14 cellular contexts compared by ENCODE assay signal in the genomic region with DNA sequence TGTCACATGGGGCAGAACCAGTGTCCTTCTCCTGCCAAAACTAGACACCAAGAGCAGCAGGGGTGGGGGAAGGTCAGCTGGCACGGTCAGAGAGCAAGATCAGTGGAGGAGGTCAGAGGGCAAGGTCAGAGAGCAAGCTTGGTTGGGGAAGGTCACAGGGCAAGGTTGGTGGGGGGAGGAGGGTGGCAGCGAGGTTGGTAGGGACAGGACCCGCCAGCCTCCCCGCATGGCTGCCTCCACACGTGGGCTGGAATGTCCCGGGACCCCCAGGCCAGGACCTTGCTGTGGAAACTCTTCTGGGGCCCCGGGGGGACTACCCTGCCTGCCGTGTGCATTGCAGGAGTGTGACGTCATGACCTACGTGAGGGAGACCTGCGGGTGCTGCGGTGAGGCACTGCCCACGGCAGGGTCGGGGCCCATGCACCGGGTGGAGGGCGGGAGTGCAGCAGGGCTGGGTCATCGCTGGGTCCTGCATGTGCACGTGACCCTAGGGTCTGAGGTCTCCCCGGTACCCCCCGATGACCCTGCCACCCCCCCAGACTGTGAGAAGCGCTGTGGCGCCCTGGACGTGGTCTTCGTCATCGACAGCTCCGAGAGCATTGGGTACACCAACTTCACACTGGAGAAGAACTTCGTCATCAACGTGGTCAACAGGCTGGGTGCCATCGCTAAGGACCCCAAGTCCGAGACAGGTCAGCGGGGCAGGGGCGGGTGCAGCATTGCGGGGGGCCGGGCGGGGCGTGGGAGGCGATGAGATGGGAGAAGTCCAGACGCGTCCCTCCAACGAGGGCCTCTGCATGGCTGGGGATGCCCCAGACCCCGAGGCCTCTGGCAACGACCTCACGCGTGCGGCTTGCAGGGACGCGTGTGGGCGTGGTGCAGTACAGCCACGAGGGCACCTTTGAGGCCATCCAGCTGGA. TPM values are rescaled to one million over a fixed set of nuclear protein-coding genes. Genes with fewer than 3 reads are reported as not detected.
DNase-seq lines count a peak whose midpoint lies in the region; ATAC-seq and TF ChIP-seq lines count a peak whose summit lies in the region.
"Had no signal": no experiment of that assay in that cellular context is flagged by ENCODE, and none has a peak within 500 bp of the region (broad histone marks: within the 10 kb centered on the region; RNA-seq: fewer than 3 reads in every experiment).

No MANE protein-coding gene starts in this region.

- DNase-seq in activated naive CD4-positive, alpha-beta T cell treated with anti-CD3 and anti-CD28 coated beads, Interleukin-2, amount 10 ng/mL, durations not matched to agents 7 days and 5 days = peak; percentile 5
- DNase-seq in activated naive CD4-positive, alpha-beta T cell treated with anti-CD3 and anti-CD28 coated beads, Interleukin-2, amount 50 U/mL, for 72 hours (ENCODE audit: low spot score in 2 of 2) = no peak
- DNase-seq in body of pancreas = peak in 3 of 4 donors; percentile 3 to 7 (median 6)
- peak; percentile 40 for DNase-seq in lower lobe of right lung
- DNase-seq in tibial artery = peak; percentile 16 to 63
- no peak for DNase-seq in effector memory CD8-positive, alpha-beta T cell
- no peak for DNase-seq in SIG-M5 (lab: John Stamatoyannopoulos, UW)
- DNase-seq: brain microvascular endothelial cell, Karpas-422, mesendoderm, NCI-H1930, NCI-H748 treated with DMSO at 0.1 percent for 48 hours, SHP77 had no signal

- H3K27me3 ChIP-seq in body of pancreas (no peaks in the 10 kb centered on the region), lower lobe of right lung (ENCODE audit: low read depth) (no peaks in the 10 kb centered on the region), tibial artery (no peaks in the 10 kb centered on the region)
- H3K27me3 ChIP-seq: brain microvascular endothelial cell had no signal

- H3K27me3 Mint-ChIP-seq in activated naive CD4-positive, alpha-beta T cell treated with anti-CD3 and anti-CD28 coated beads, Interleukin-2, amount 10 ng/mL, durations not matched to agents 7 days and 5 days = no peaks in the 10 kb centered on the region
- H3K27me3 Mint-ChIP-seq in effector memory CD8-positive, alpha-beta T cell = no peaks in the 10 kb centered on the region

- intact Hi-C loops in body of pancreas (cut with DNase I) (no loop called here), lower lobe of right lung (cut with DNase I) (no loop called here), tibial artery (cut with DNase I; ENCODE audit: low total_unique reads) (loop anchor here (10.0 kb wide), 1 partner anchor 130 kb away; no protein-coding TSS in a partner anchor)

- H3K4me1 Mint-ChIP-seq in activated naive CD4-positive, alpha-beta T cell treated with anti-CD3 and anti-CD28 coated beads, Interleukin-2, amount 10 ng/mL, durations not matched to agents 7 days and 5 days = no peaks in the 10 kb centered on the region
- no peaks in the 10 kb centered on the region for H3K4me1 Mint-ChIP-seq in effector memory CD8-positive, alpha-beta T cell (ENCODE audit: low read depth in 2 of 2)

- H3K4me3 Mint-ChIP-seq in activated naive CD4-positive, alpha-beta T cell treated with anti-CD3 and anti-CD28 coated beads, Interleukin-2, amount 10 ng/mL, durations not matched to agents 7 days and 5 days = no peak overlapping the region
- H3K4me3 Mint-ChIP-seq in effector memory CD8-positive, alpha-beta T cell = no peak overlapping the region

- 83 to 86% methylated on average over 34 to 49 of the region's 49 CpGs for WGBS in body of pancreas, 2 donors

- no peaks in the 10 kb centered on the region for H3K4me1 ChIP-seq in body of pancreas
- H3K4me1 ChIP-seq in lower lobe of right lung = no peaks in the 10 kb centered on the region
- H3K4me1 ChIP-seq in tibial artery = no peaks in the 10 kb centered on the region

- H3K4me3 ChIP-seq in body of pancreas (no peak overlapping the region), lower lobe of right lung (no peak overlapping the region), tibial artery (no peak overlapping the region)

- CTCF ChIA-PET in activated naive CD4-positive, alpha-beta T cell treated with anti-CD3 and anti-CD28 coated beads, Interleukin-2, amount 10 ng/mL, durations not matched to agents 7 days and 5 days (lab: Charles Lee) = no interaction called here

- no peak for TF ChIP-seq CTCF in body of pancreas (IDR thresholded peaks at IDR 0.05)
- no peak for TF ChIP-seq CTCF in lower lobe of right lung (IDR thresholded peaks at IDR 0.05)
- no peak for TF ChIP-seq CTCF in tibial artery (IDR thresholded peaks at IDR 0.05)

- H3K36me3 ChIP-seq in body of pancreas (replicated peaks in 1 of 2; ENCODE audit: insufficient read depth in 1 of 2, low read depth in 2 of 2) (no peaks in the 10 kb centered on the region), lower lobe of right lung (peaks cover 27% of the 10 kb centered on the region), tibial artery (peaks cover 78 to 100% (median 85%) of the 10 kb centered on the region in 3 donors)

- no peaks in the 10 kb centered on the region for H3K9me3 Mint-ChIP-seq in activated naive CD4-positive, alpha-beta T cell treated with anti-CD3 and anti-CD28 coated beads, Interleukin-2, amount 10 ng/mL, durations not matched to agents 7 days and 5 days
- H3K9me3 Mint-ChIP-seq in activated naive CD4-positive, alpha-beta T cell treated with anti-CD3 and anti-CD28 coated beads, Interleukin-2, amount 50 U/mL, for 72 hours = peaks cover 0 to 4% of the 10 kb centered on the region in 2 donors
- no peaks in the 10 kb centered on the region for H3K9me3 Mint-ChIP-seq in effector memory CD8-positive, alpha-beta T cell

- ATAC-seq in activated naive CD4-positive, alpha-beta T cell treated with anti-CD3 and anti-CD28 coated beads, Interleukin-2, amount 50 U/mL, for 72 hours = no peak
- ATAC-seq in body of pancreas (no peak), lower lobe of right lung (no peak), GM19463 (IDR thresholded peaks at IDR 0.05; ENCODE audit: unreplicated experiment) (no peak)
- no peak for ATAC-seq in effector memory CD8-positive, alpha-beta T cell (replicated peaks)

- H3K27ac ChIP-seq in body of pancreas (no peak overlapping the region), lower lobe of right lung (no peak overlapping the region), tibial artery (no peak overlapping the region)
- H3K27ac ChIP-seq: brain microvascular endothelial cell had no signal

- H3K27ac Mint-ChIP-seq in activated naive CD4-positive, alpha-beta T cell treated with anti-CD3 and anti-CD28 coated beads, Interleukin-2, amount 10 ng/mL, durations not matched to agents 7 days and 5 days = peak overlapping the region; percentile 45
- H3K27ac Mint-ChIP-seq in activated naive CD4-positive, alpha-beta T cell treated with anti-CD3 and anti-CD28 coated beads, Interleukin-2, amount 50 U/mL, for 72 hours = peak overlapping the region in 1 of 2 donors; percentile 51
- no peak overlapping the region for H3K27ac Mint-ChIP-seq in effector memory CD8-positive, alpha-beta T cell

- no peak for TF ChIP-seq POLR2A in body of pancreas (IDR thresholded peaks at IDR 0.05)

- no peaks in the 10 kb centered on the region for H3K9me3 ChIP-seq in body of pancreas
- no peaks in the 10 kb centered on the region for H3K9me3 ChIP-seq in lower lobe of right lung
- no peaks in the 10 kb centered on the region for H3K9me3 ChIP-seq in tibial artery

- no peaks in the 10 kb centered on the region for H3K36me3 Mint-ChIP-seq in activated naive CD4-positive, alpha-beta T cell treated with anti-CD3 and anti-CD28 coated beads, Interleukin-2, amount 10 ng/mL, durations not matched to agents 7 days and 5 days
- H3K36me3 Mint-ChIP-seq in activated naive CD4-positive, alpha-beta T cell treated with anti-CD3 and anti-CD28 coated beads, Interleukin-2, amount 50 U/mL, for 72 hours = no peaks in the 10 kb centered on the region
- peaks cover 5% of the 10 kb centered on the region for H3K36me3 Mint-ChIP-seq in effector memory CD8-positive, alpha-beta T cell (ENCODE audit: insufficient read depth)

RNA-seq across cellular contexts. Expression of gene COL6A2, which starts 27.3 kb away (rescaled TPM):
- 10 to 100 TPM; 11.9 to 14.2 TPM for total RNA-seq in activated naive CD4-positive, alpha-beta T cell treated with anti-CD3 and anti-CD28 coated beads, Interleukin-2, amount 50 U/mL, for 72 hours
- 100 to 1,000 TPM in 1 of 2 donors, 10 to 100 TPM in 1; 72.1 to 339 TPM for total RNA-seq in body of pancreas
- 227 TPM for total RNA-seq in lower lobe of right lung

RNA-seq across cellular contexts. Expression of gene FTCD, which starts 30.2 kb away (rescaled TPM):
- total RNA-seq in activated naive CD4-positive, alpha-beta T cell treated with anti-CD3 and anti-CD28 coated beads, Interleukin-2, amount 50 U/mL, for 72 hours = under 1 TPM; 0.21 to 0.39 TPM
- under 1 TPM in 1 of 2 donors, not detected in 1; 0.33 TPM for total RNA-seq in body of pancreas
- total RNA-seq in lower lobe of right lung = 1.5 TPM

RNA-seq across cellular contexts. Expression of gene SPATC1L, which starts 59.1 kb away (rescaled TPM):
- 1 to 10 TPM; 7.1 to 8.9 TPM for total RNA-seq in activated naive CD4-positive, alpha-beta T cell treated with anti-CD3 and anti-CD28 coated beads, Interleukin-2, amount 50 U/mL, for 72 hours
- total RNA-seq in body of pancreas = 1 to 10 TPM; 4.4 to 9.6 TPM
- total RNA-seq in lower lobe of right lung = 8.6 TPM

Comparison
In these comparisons a context has a peak if more than half of its experiments do, and no peak if none do; other contexts are left out.
1. DNase-seq: peak in activated naive CD4-positive, alpha-beta T cell treated with anti-CD3 and anti-CD28 coated beads, Interleukin-2, amount 10 ng/mL, durations not matched to agents 7 days and 5 days (single experiment), body of pancreas (3 of 4), lower lobe of right lung (single experiment) and tibial artery (2 of 2); none in activated naive CD4-positive, alpha-beta T cell treated with anti-CD3 and anti-CD28 coated beads, Interleukin-2, amount 50 U/mL, for 72 hours (0 of 2), effector memory CD8-positive, alpha-beta T cell (0 of 3) and SIG-M5 (single experiment).
2. RNA of gene COL6A2, which starts 27.3 kb away (total RNA-seq): 72.1 to 339 TPM in body of pancreas and 227 TPM in lower lobe of right lung (single experiment); 11.9 to 14.2 TPM in activated naive CD4-positive, alpha-beta T cell treated with anti-CD3 and anti-CD28 coated beads, Interleukin-2, amount 50 U/mL, for 72 hours; every median in the first group is over 4 times any median in the second.